In genomic region chr12:113911971-113912760, GRCh38 we compare ENCODE assay signal across 7 cellular contexts.
"Had no signal": no experiment of that assay in that cellular context is flagged by ENCODE, and none has a peak within 500 bp of the region (broad histone marks: within the 10 kb centered on the region; RNA-seq: fewer than 3 reads in every experiment).

No MANE protein-coding gene starts in this region.

- H3K4me1 ChIP-seq: sigmoid colon, stomach had no signal

- ATAC-seq: naive thymus-derived CD8-positive, alpha-beta T cell had no signal

- H3K9me3 ChIP-seq: mucosa of descending colon, sigmoid colon, stomach, thoracic aorta had no signal

- H3K27ac ChIP-seq: coronary artery, sigmoid colon, skin epidermis, stomach, thoracic aorta had no signal

- DNase-seq: sigmoid colon had no signal

- H3K27me3 ChIP-seq: sigmoid colon, stomach had no signal

- H3K4me3 ChIP-seq: coronary artery, mucosa of descending colon, sigmoid colon, skin epidermis, stomach, thoracic aorta had no signal
